ENCODE assay signal across 10 cellular contexts in the genomic region with DNA sequence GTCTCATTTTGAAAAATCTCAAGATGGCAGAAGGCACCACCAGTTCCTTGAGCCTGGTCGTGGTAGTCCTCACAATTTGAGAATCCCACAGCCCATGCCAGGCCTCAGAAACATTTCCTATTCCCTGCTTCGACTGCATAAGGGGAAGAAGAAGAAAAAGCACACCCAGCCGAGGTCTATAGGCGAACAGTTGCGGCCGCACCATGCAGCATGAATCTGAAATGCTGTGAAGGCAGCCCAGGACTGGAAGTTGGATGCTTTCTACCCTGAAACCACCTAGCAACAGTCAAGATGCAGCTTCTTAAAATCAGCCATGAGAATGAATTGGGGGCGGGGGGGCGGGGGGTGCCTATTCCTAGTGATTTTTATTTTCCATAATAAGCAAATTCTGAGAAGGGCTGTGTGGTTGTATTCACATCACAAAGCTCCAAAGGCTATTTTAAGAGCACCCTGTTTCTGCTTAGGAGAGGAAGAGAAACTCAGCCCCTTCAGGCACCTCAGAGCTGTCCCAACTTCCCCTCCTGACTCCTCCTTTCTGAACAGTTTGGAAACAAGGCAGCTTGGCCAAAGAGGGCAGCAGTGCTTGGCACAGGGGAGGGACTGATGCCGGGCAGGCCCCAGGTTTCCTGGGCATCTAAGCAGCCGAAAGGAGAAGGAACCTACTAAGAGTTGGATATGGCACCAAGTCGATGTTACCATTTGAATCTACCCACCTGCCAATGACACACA.
DNase-seq lines count a peak whose midpoint lies in the region; ATAC-seq and TF ChIP-seq lines count a peak whose summit lies in the region.
"Had no signal": no experiment of that assay in that cellular context is flagged by ENCODE, and none has a peak within 500 bp of the region (broad histone marks: within the 10 kb centered on the region; RNA-seq: fewer than 3 reads in every experiment).

No MANE protein-coding gene starts in this region.

- TF ChIP-seq POLR2A in heart left ventricle (IDR thresholded peaks at IDR 0.05): no peak

- H3K4me3 ChIP-seq in heart left ventricle: no peak overlapping the region
- H3K4me3 ChIP-seq in CD8-positive, alpha-beta T cell (ENCODE audit: low read depth, low read length): no peak overlapping the region
- H3K4me3 ChIP-seq: Peyer's patch had no signal

- no peaks in the 10 kb centered on the region for H3K27me3 Mint-ChIP-seq in CD14-positive monocyte (ENCODE audit: low read depth in 3 of 3)
- H3K27me3 Mint-ChIP-seq in CD8-positive, alpha-beta T cell (ENCODE audit: low read depth): no peaks in the 10 kb centered on the region

- peaks cover 33 to 40% of the 10 kb centered on the region in 2 donors for H3K36me3 Mint-ChIP-seq in CD14-positive monocyte
- peaks cover 60% of the 10 kb centered on the region for H3K36me3 Mint-ChIP-seq in CD8-positive, alpha-beta T cell

- H3K4me1 Mint-ChIP-seq in CD14-positive monocyte: peaks cover 57% of the 10 kb centered on the region
- peaks cover 75% of the 10 kb centered on the region for H3K4me1 Mint-ChIP-seq in CD8-positive, alpha-beta T cell (ENCODE audit: low read depth)

- peaks cover 0 to 33% (median 5%) of the 10 kb centered on the region in 12 donors for H3K4me1 ChIP-seq in heart left ventricle
- peaks cover 21% of the 10 kb centered on the region for H3K4me1 ChIP-seq in CD8-positive, alpha-beta T cell (ENCODE audit: insufficient read depth, low read length)

- TF ChIP-seq CTCF in CD14-positive monocyte (IDR thresholded peaks at IDR 0.05) (no peak), GM20000 (IDR thresholded peaks at IDR 0.05; ENCODE audit: extremely low read depth, missing control alignments) (no peak), heart left ventricle (IDR thresholded peaks at IDR 0.05) (no peak)
- TF ChIP-seq CTCF in CD8-positive, alpha-beta T cell (IDR thresholded peaks at IDR 0.05): no peak

- CTCF ChIA-PET in CD8-positive, alpha-beta T cell (lab: Charles Lee): interaction anchor here (1.3 kb wide), 1 partner anchor 12 kb away, joined by 3 read pairs; no protein-coding TSS in a partner anchor

- H3K27me3 ChIP-seq in heart left ventricle: no peaks in the 10 kb centered on the region
- H3K27me3 ChIP-seq in CD8-positive, alpha-beta T cell (ENCODE audit: insufficient read depth, low read length): no peaks in the 10 kb centered on the region
- H3K27me3 ChIP-seq: Peyer's patch had no signal

- DNase-seq in CD14-positive monocyte (ENCODE audit: low spot score) (peak; percentile 76), GM20000 (ENCODE audit: low spot score) (peak; percentile 46), Kasumi-1 (lab: John Stamatoyannopoulos, UW) (peak; percentile 65 to 76), heart left ventricle (peak in 1 of 5 donors; percentile 42), NCI-H510A treated with DMSO at 0.1 percent for 48 hours (lab: John Stamatoyannopoulos, UW) (no peak), NCI-H1436 (lab: John Stamatoyannopoulos, UW) (no peak)
- DNase-seq in CD8-positive, alpha-beta T cell: no peak
- DNase-seq: Peyer's patch had no signal

- peaks cover 0 to 10% (median 0%) of the 10 kb centered on the region in 12 donors for H3K9me3 ChIP-seq in heart left ventricle
- no peaks in the 10 kb centered on the region for H3K9me3 ChIP-seq in CD8-positive, alpha-beta T cell (ENCODE audit: low read length)
- H3K9me3 ChIP-seq: Peyer's patch had no signal

- H3K4me3 Mint-ChIP-seq in CD14-positive monocyte: peak overlapping the region; percentile 77 to 83
- no peak overlapping the region for H3K4me3 Mint-ChIP-seq in CD8-positive, alpha-beta T cell

- 86 to 92% (median 88%) methylated on average over 11 of the region's 11 CpGs for WGBS in heart left ventricle, 4 donors

- H3K27ac ChIP-seq in heart left ventricle: peak overlapping the region in 2 of 12 donors; percentile 24 to 72
- H3K27ac ChIP-seq in CD8-positive, alpha-beta T cell (ENCODE audit: low read depth, low read length): no peak overlapping the region
- H3K27ac ChIP-seq: parathyroid adenoma had no signal

- peak overlapping the region; percentile 87 to 97 (median 95) for H3K27ac Mint-ChIP-seq in CD14-positive monocyte
- H3K27ac Mint-ChIP-seq in CD8-positive, alpha-beta T cell: no peak overlapping the region

- ATAC-seq in heart left ventricle: peak in 3 of 4 donors; percentile 54 to 82 (median 80)
- no peak for ATAC-seq in GM18520 (IDR thresholded peaks at IDR 0.05; ENCODE audit: unreplicated experiment)
- no peak for ATAC-seq in CD8-positive, alpha-beta T cell

- POLR2A ChIA-PET in CD8-positive, alpha-beta T cell (lab: Charles Lee): interaction anchor here (0.6 kb wide), 1 partner anchor 138 kb away, joined by 4 read pairs; no protein-coding TSS in a partner anchor

- intact Hi-C loops in CD14-positive monocyte (cut with micrococcal nuclease) (no loop called here), heart left ventricle (cut with DNase I) (no loop called here)
- intact Hi-C loops in CD8-positive, alpha-beta T cell (cut with DNase I, micrococcal nuclease): no loop called here

- peaks cover 0 to 4% (median 0%) of the 10 kb centered on the region in 9 donors for H3K36me3 ChIP-seq in heart left ventricle
- no peaks in the 10 kb centered on the region for H3K36me3 ChIP-seq in CD8-positive, alpha-beta T cell (ENCODE audit: insufficient read depth, low read length)
- H3K36me3 ChIP-seq: Peyer's patch had no signal

- H3K9me3 Mint-ChIP-seq in CD14-positive monocyte: peaks cover 3 to 18% (median 11%) of the 10 kb centered on the region in 7 donors
- peaks cover 27% of the 10 kb centered on the region for H3K9me3 Mint-ChIP-seq in CD8-positive, alpha-beta T cell

Comparison
In these comparisons a context has a peak if more than half of its experiments do, and no peak if none do; other contexts are left out.
1. DNase-seq: peak in CD14-positive monocyte (single experiment), GM20000 (single experiment) and Kasumi-1 (2 of 2); none in CD8-positive, alpha-beta T cell (0 of 7), NCI-H510A treated with DMSO at 0.1 percent for 48 hours (single experiment) and NCI-H1436 (single experiment).
2. ATAC-seq: peak in heart left ventricle (3 of 4); none in GM18520 (single experiment) and CD8-positive, alpha-beta T cell (single experiment).